In the genomic region with DNA sequence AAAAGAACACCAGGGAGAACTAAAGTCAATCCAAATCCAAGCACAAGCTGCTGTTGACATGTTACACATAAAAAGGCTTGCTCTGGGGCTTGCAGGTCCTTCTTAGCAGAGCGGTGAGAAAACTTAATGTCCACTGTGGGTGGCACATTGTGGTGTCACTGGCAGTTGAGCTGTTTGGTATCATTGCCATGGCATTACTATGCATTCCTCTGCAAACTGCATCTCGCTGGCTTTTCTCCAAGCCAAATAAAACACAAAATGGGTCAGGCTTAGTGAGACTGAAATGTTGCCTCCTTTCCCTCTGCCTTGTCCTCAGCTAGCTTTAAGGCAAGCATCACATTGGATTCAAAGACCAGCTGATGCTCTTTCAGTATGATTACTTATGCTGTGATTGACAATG, we compare ENCODE assay signal across 23 cellular contexts. TPM values are rescaled to one million over a fixed set of nuclear protein-coding genes. Genes with fewer than 3 reads are reported as not detected.
DNase-seq lines count a peak whose midpoint lies in the region; ATAC-seq and TF ChIP-seq lines count a peak whose summit lies in the region.
"Had no signal": no experiment of that assay in that cellular context is flagged by ENCODE, and none has a peak within 500 bp of the region (broad histone marks: within the 10 kb centered on the region; RNA-seq: fewer than 3 reads in every experiment).

No MANE protein-coding gene starts in this region.

- no peaks in the 10 kb centered on the region for H3K9me3 ChIP-seq in adipocyte (ENCODE audit: control insufficient read depth, low read length)
- peaks cover 1% of the 10 kb centered on the region for H3K9me3 ChIP-seq in trophoblast cell (ENCODE audit: insufficient read depth, low read depth, low read length)
- H3K9me3 ChIP-seq: MG63, pancreas, sigmoid colon, thoracic aorta had no signal

- H2BK12ac ChIP-seq in trophoblast cell (ENCODE audit: low read length) = no peak overlapping the region

- no peak overlapping the region for H3K27ac ChIP-seq in trophoblast cell (ENCODE audit: low read depth, low read length)
- H3K27ac ChIP-seq: pancreas, sigmoid colon, thoracic aorta had no signal

- DNase-seq in EH (ENCODE audit: low read depth) (peak; percentile 21), HT1080 (ENCODE audit: low read depth) (peak; percentile 13), adipocyte (ENCODE audit: low read depth) (peak; percentile 2), fibroblast of pulmonary artery (ENCODE audit: low read depth) (peak; percentile 22), HPDE6-E6E7 (ENCODE audit: extremely low spot score) (no peak), trophoblast cell (no peak)
- DNase-seq: activated CD4-positive, alpha-beta memory T cell treated with anti-CD3 and anti-CD28 coated beads, Interleukin-2, amount 10 ng/mL, durations not matched to agents 7 days and 5 days; activated CD4-positive, CD25-positive, alpha-beta regulatory T cell; activated naive CD4-positive, alpha-beta T cell treated with Interleukin-2 at 50 U/mL for 16 hours; amygdala; effector memory CD4-positive, alpha-beta T cell; left colon; MG63; naive thymus-derived CD8-positive, alpha-beta T cell; NCI-H1436 treated with DMSO at 0.1 percent for 48 hours; NCI-H2227 treated with DMSO at 0.1 percent for 48 hours; pancreas; sigmoid colon had no signal

- H4K12ac ChIP-seq in trophoblast cell (ENCODE audit: low read depth, low read length) = no peak overlapping the region

- no CpG with 5 or more reads among the region's 2 CpGs for WGBS in trophoblast cell (ENCODE audit: extremely low coverage, insufficient coverage, insufficient read length)

- no peak overlapping the region for H3K23ac ChIP-seq in trophoblast cell (ENCODE audit: low read length)

- H3K14ac ChIP-seq in trophoblast cell (ENCODE audit: low read length) = no peak overlapping the region

- no peak overlapping the region for H3K4me2 ChIP-seq in trophoblast cell (ENCODE audit: low read length)

- H3K79me2 ChIP-seq in trophoblast cell (ENCODE audit: control insufficient read depth, insufficient read depth, low read length, poor library complexity) = no peaks in the 10 kb centered on the region

- H2BK120ac ChIP-seq in trophoblast cell (ENCODE audit: insufficient read depth, low read length, poor library complexity) = no peak overlapping the region

- H3K4me1 ChIP-seq in adipocyte (ENCODE audit: control insufficient read depth, insufficient read depth, low read length) (no peaks in the 10 kb centered on the region), trophoblast cell (ENCODE audit: control insufficient read depth in 1 of 2, insufficient read depth in 2 of 2, low read length in 2 of 2) (no peaks in the 10 kb centered on the region)
- H3K4me1 ChIP-seq: sigmoid colon had no signal

- H4K8ac ChIP-seq in trophoblast cell (ENCODE audit: low read depth, low read length) = no peak overlapping the region

- H3K36me3 ChIP-seq in adipocyte (ENCODE audit: control insufficient read depth, insufficient read depth, low read length, severe bottlenecking) = no peaks in the 10 kb centered on the region
- no peaks in the 10 kb centered on the region for H3K36me3 ChIP-seq in trophoblast cell (ENCODE audit: control insufficient read depth in 1 of 2, insufficient read depth in 2 of 2, low read length in 2 of 2)
- H3K36me3 ChIP-seq: MG63, pancreas, sigmoid colon, thoracic aorta had no signal

- no peak overlapping the region for H3K18ac ChIP-seq in trophoblast cell (ENCODE audit: low read length)

- no peak overlapping the region for H2AFZ ChIP-seq in trophoblast cell (ENCODE audit: insufficient read depth, low read length, poor library complexity)

- H2AK5ac ChIP-seq in trophoblast cell (ENCODE audit: low read length) = no peak overlapping the region

- no peak overlapping the region for H2BK5ac ChIP-seq in trophoblast cell (ENCODE audit: low read depth, low read length, poor library complexity)

- H3K4me3 ChIP-seq in adipocyte (ENCODE audit: low read length) = no peak overlapping the region
- H3K4me3 ChIP-seq in fibroblast of pulmonary artery (replicated peaks; ENCODE audit: low read depth, low read length) = no peak overlapping the region
- H3K4me3 ChIP-seq in trophoblast cell (ENCODE audit: low read depth, low read length) = no peak overlapping the region
- H3K4me3 ChIP-seq: MG63, pancreas, sigmoid colon, thoracic aorta had no signal

- H3K4ac ChIP-seq in trophoblast cell (ENCODE audit: low read depth, low read length) = no peak overlapping the region

- ATAC-seq in GM18517 (IDR thresholded peaks at IDR 0.05; ENCODE audit: unreplicated experiment) (no peak), GM19452 (IDR thresholded peaks at IDR 0.05; ENCODE audit: unreplicated experiment) (no peak)
- ATAC-seq: left colon; naive thymus-derived CD8-positive, alpha-beta T cell; SK-N-SH treated with all-trans-retinoic acid at 6 μM for 48 hours; stimulated activated effector memory CD8-positive, alpha-beta T cell treated with anti-CD3 and anti-CD28 coated beads, Interleukin-12 subunit alpha, Interleukin-12 subunit beta, amount 100 ng/mL, for 72 hours had no signal

- H3K27me3 ChIP-seq in adipocyte (replicated peaks; ENCODE audit: control insufficient read depth, insufficient read depth, low read length) (peaks cover 34% of the 10 kb centered on the region), trophoblast cell (ENCODE audit: insufficient read depth, low read length) (no peaks in the 10 kb centered on the region)
- H3K27me3 ChIP-seq: MG63, pancreas, sigmoid colon had no signal

- no peak overlapping the region for H4K91ac ChIP-seq in trophoblast cell (ENCODE audit: low read depth, low read length)

- TF ChIP-seq CTCF in fibroblast of pulmonary artery (IDR thresholded peaks at IDR 0.05; ENCODE audit: low read length, missing control alignments) = no peak

- no peaks in the 10 kb centered on the region for H3K79me1 ChIP-seq in trophoblast cell (ENCODE audit: low read length)

- no peak overlapping the region for H3K9ac ChIP-seq in adipocyte (ENCODE audit: low read length)
- H3K9ac ChIP-seq in trophoblast cell (ENCODE audit: low read length) = no peak overlapping the region

RNA-seq across cellular contexts. Expression of a gene that starts 40.9 kb away (rescaled TPM):
- not detected in 2 replicates for total RNA-seq in HT1080 (2014; rRNA removed; shearing (Covaris generic))
- not detected in 2 replicates for polyA plus RNA-seq in HT1080 (2015; cell fraction: cytosol; rRNA removed)
- not detected in 2 replicates for polyA plus RNA-seq in HT1080 (2015; cell fraction: nucleus; rRNA removed)
- polyA plus RNA-seq in trophoblast cell (2013) = not detected in 2 replicates

Comparison
In these comparisons a context has a peak if more than half of its experiments do, and no peak if none do; other contexts are left out.
1. DNase-seq: peak in EH (single experiment), HT1080 (single experiment), adipocyte (single experiment) and fibroblast of pulmonary artery (single experiment); none in HPDE6-E6E7 (single experiment) and trophoblast cell (0 of 2).